Comparison of ENCODE assay signal across 1 cellular context in the genomic region with DNA sequence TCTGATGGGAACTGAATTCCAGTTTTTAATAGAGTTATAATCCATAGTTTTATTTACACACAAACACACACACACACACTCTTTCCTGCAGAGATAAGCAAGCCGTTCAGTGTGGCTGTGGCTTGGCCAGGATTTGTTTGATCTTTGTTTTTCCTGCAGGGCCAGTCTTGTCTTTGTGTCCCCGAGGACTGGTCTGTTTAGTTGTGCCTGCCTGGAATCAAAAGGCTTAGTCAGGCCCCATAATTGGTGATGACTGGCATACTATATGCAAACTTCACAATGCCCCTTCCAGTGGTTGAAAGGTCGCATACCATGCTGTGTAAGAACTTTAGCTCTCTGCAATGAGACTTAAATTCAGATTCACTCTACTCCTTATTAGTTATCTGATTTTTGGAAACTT.
TF ChIP-seq lines count a peak whose summit lies in the region.

No MANE protein-coding gene starts in this region.

TF ChIP-seq in HCT116, 20 proteins besides CTCF, POLR2A, EP300 and RAD21:
- TF ChIP-seq SP1 (IDR thresholded peaks at IDR 0.05; ENCODE audit: low read depth) (peak; percentile 48), SRF (IDR thresholded peaks at IDR 0.05; ENCODE audit: low read depth) (peak; percentile 38; the same call in 1 of the 2 replicates)
- TF ChIP-seq, protein P1, sequence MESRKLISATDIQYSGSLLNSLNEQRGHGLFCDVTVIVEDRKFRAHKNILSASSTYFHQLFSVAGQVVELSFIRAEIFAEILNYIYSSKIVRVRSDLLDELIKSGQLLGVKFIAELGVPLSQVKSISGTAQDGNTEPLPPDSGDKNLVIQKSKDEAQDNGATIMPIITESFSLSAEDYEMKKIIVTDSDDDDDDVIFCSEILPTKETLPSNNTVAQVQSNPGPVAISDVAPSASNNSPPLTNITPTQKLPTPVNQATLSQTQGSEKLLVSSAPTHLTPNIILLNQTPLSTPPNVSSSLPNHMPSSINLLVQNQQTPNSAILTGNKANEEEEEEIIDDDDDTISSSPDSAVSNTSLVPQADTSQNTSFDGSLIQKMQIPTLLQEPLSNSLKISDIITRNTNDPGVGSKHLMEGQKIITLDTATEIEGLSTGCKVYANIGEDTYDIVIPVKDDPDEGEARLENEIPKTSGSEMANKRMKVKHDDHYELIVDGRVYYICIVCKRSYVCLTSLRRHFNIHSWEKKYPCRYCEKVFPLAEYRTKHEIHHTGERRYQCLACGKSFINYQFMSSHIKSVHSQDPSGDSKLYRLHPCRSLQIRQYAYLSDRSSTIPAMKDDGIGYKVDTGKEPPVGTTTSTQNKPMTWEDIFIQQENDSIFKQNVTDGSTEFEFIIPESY (IDR thresholded peaks at IDR 0.05; ENCODE audit: extremely low read depth, insufficient replicate concordance, low read length): no peak
